In genomic region chr11:69094915-69095290, GRCh38 we compare ENCODE assay signal across 25 cellular contexts.
"Had no signal": no experiment of that assay in that cellular context is flagged by ENCODE, and none has a peak within 500 bp of the region (broad histone marks: within the 10 kb centered on the region; RNA-seq: fewer than 3 reads in every experiment).

No MANE protein-coding gene starts in this region.

- FAIRE-seq: RCC 7860 had no signal

- H3K27me3 ChIP-seq: brain microvascular endothelial cell had no signal

- H3K4me3 ChIP-seq: PC-9 had no signal

- H3K9ac ChIP-seq: KMS-11 had no signal

- DNase-seq: activated CD4-positive, alpha-beta T cell treated with anti-CD3 and anti-CD28 coated beads for 36 hours; activated CD4-positive, alpha-beta T cell treated with anti-CD3 and anti-CD28 coated beads, Interleukin-2, amount 10 ng/mL, durations not matched to agents 7 days and 5 days; activated CD4-positive, alpha-beta T cell treated with anti-CD3 and anti-CD28 coated beads, Interleukin-2, amount 50 U/mL, for 48 hours; activated CD8-positive, alpha-beta T cell treated with anti-CD3 and anti-CD28 coated beads, Interleukin-2, amount 10 ng/mL, durations not matched to agents 7 days and 5 days; activated gamma-delta T cell treated with Interleukin-2 at 50 U/mL for 16 hours; activated naive CD4-positive, alpha-beta T cell treated with anti-CD3 and anti-CD28 coated beads for 36 hours; activated T-cell treated with anti-CD3 and anti-CD28 coated beads, Interleukin-2, amount 50 U/mL, for 24 hours; amniotic stem cell; aorta; brain microvascular endothelial cell; NCI-H187 treated with DMSO at 0.1 percent for 48 hours; NCI-H2081; NCI-H2171 treated with DMSO at 0.1 percent for 48 hours; NCI-H510A treated with DMSO at 0.1 percent for 48 hours; NCI-H526 treated with DMSO at 0.1 percent for 48 hours; NCI-H774; PC-9; SW 1271; T-helper 1 cell; T1000 had no signal

- H2AFZ ChIP-seq: PC-9 had no signal

- H3K9me3 Mint-ChIP-seq: activated CD4-positive, alpha-beta T cell treated with anti-CD3 and anti-CD28 coated beads, Interleukin-2, amount 10 ng/mL, durations not matched to agents 7 days and 5 days; activated naive CD4-positive, alpha-beta T cell treated with anti-CD3 and anti-CD28 coated beads for 36 hours; activated naive CD4-positive, alpha-beta T cell treated with anti-CD3 and anti-CD28 coated beads, Interleukin-2, amount 50 U/mL, for 72 hours; activated T-cell treated with anti-CD3 and anti-CD28 coated beads, Interleukin-2, amount 50 U/mL, for 24 hours had no signal

- H3K36me3 ChIP-seq: brain microvascular endothelial cell had no signal

- H3K36me3 Mint-ChIP-seq: activated naive CD4-positive, alpha-beta T cell treated with anti-CD3 and anti-CD28 coated beads, Interleukin-2, amount 50 U/mL, for 72 hours had no signal

- H3K4me2 ChIP-seq: KMS-11, PC-9 had no signal

- H3K4me1 Mint-ChIP-seq: activated CD4-positive, alpha-beta T cell treated with anti-CD3 and anti-CD28 coated beads for 36 hours had no signal

- ATAC-seq: activated CD4-positive, alpha-beta T cell treated with anti-CD3 and anti-CD28 coated beads for 36 hours; activated CD4-positive, CD25-positive, alpha-beta regulatory T cell treated with anti-CD3 and anti-CD28 coated beads, Interleukin-2, amount 50 U/mL, for 24 hours; activated naive CD4-positive, alpha-beta T cell treated with anti-CD3 and anti-CD28 coated beads, Interleukin-2, amount 50 U/mL, for 72 hours had no signal

- H3K27ac ChIP-seq: brain microvascular endothelial cell, KMS-11, PC-9 had no signal

- H3K4me3 Mint-ChIP-seq: activated CD4-positive, alpha-beta T cell treated with anti-CD3 and anti-CD28 coated beads for 36 hours; activated CD4-positive, alpha-beta T cell treated with anti-CD3 and anti-CD28 coated beads, Interleukin-2, amount 10 ng/mL, durations not matched to agents 7 days and 5 days; activated CD8-positive, alpha-beta T cell treated with anti-CD3 and anti-CD28 coated beads, Interleukin-2, amount 10 ng/mL, durations not matched to agents 7 days and 5 days; activated naive CD4-positive, alpha-beta T cell treated with anti-CD3 and anti-CD28 coated beads for 36 hours; activated T-cell treated with anti-CD3 and anti-CD28 coated beads, Interleukin-2, amount 50 U/mL, for 24 hours; WTC11 had no signal

- H3K27ac Mint-ChIP-seq: activated CD4-positive, alpha-beta T cell treated with anti-CD3 and anti-CD28 coated beads for 36 hours; activated CD4-positive, alpha-beta T cell treated with anti-CD3 and anti-CD28 coated beads, Interleukin-2, amount 10 ng/mL, durations not matched to agents 7 days and 5 days; activated CD8-positive, alpha-beta T cell treated with anti-CD3 and anti-CD28 coated beads, Interleukin-2, amount 10 ng/mL, durations not matched to agents 7 days and 5 days; activated naive CD4-positive, alpha-beta T cell treated with anti-CD3 and anti-CD28 coated beads for 36 hours; activated naive CD4-positive, alpha-beta T cell treated with anti-CD3 and anti-CD28 coated beads, Interleukin-2, amount 50 U/mL, for 72 hours; activated T-cell treated with anti-CD3 and anti-CD28 coated beads, Interleukin-2, amount 50 U/mL, for 24 hours had no signal

- H3K27me3 Mint-ChIP-seq: activated CD4-positive, alpha-beta T cell treated with anti-CD3 and anti-CD28 coated beads for 36 hours; activated CD4-positive, alpha-beta T cell treated with anti-CD3 and anti-CD28 coated beads, Interleukin-2, amount 10 ng/mL, durations not matched to agents 7 days and 5 days had no signal
